Comparison of ENCODE assay signal across 8 cellular contexts in the genomic region with DNA sequence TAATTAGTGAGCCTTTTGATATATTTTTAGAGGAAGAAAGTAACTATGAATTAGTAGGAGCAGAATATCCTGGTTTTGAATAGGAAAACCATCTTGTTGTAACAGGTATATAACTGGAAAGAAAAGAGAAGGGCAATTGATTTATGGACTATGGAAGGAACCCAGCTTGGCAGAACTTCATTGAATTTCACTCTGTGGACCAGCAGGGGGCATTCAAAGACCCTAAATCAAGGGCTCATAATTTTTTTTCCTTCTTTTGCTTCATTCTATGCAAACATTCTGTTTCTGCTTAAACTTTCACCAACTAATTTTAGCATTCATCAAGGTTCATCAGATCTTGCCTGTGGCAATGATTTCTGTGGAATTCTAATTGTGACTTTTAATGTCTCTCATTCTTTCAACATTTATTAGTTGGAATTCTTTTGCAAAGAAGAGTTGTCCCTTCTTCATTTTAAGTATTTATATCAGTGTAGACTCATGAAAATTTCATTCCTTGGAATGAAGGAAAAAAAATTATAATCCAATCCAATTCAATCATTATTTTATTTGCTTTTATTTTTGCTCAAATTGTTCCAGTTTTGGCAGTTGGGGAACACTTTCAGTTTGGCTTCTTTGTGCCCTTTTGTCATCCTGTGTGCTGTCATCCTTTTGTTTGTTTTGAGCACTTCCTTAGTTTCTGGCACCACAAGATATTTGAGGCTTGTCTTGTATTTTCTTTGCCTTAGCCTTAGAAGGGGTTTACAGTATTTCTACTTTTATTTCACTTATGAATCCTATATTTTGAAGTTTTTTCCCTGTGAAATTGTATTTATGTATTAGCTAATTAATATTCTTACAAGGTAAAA. TPM values are rescaled to one million over a fixed set of nuclear protein-coding genes. Genes with fewer than 3 reads are reported as not detected.
DNase-seq lines count a peak whose midpoint lies in the region; ATAC-seq lines count a peak whose summit lies in the region.

No MANE protein-coding gene starts in this region.

- DNase-seq in DMS 273 (lab: John Stamatoyannopoulos, UW; ENCODE audit: unreplicated experiment) = peak; percentile 69
- DNase-seq in NCI-H2227 treated with DMSO at 0.1 percent for 48 hours (lab: John Stamatoyannopoulos, UW) = peak; percentile 55
- peak; percentile 38 for DNase-seq in activated CD8-positive, alpha-beta memory T cell treated with anti-CD3 and anti-CD28 coated beads, Interleukin-2, amount 50 U/mL, for 4 hours
- DNase-seq in glomerular endothelial cell (ENCODE audit: extremely low read depth, low read depth, low spot score) = peak; percentile 44
- peak; percentile 20 for DNase-seq in putamen (ENCODE audit: low spot score)

- ATAC-seq in GM21423 (IDR thresholded peaks at IDR 0.05; ENCODE audit: unreplicated experiment) = peak; percentile 39
- no peak for ATAC-seq in GM21528 (IDR thresholded peaks at IDR 0.05; ENCODE audit: low FRiP score, unreplicated experiment)
- no peak for ATAC-seq in HG03520 (IDR thresholded peaks at IDR 0.05; ENCODE audit: unreplicated experiment)

RNA-seq across cellular contexts. Expression of gene NXPE3, which starts 30.4 kb away (rescaled TPM):
- 5.9 and 9.4 TPM in 2 replicates for total RNA-seq in glomerular endothelial cell

RNA-seq across cellular contexts. Expression of gene NFKBIZ, which starts 39.9 kb away (rescaled TPM):
- total RNA-seq in glomerular endothelial cell = 32.5 and 35.4 TPM in 2 replicates
